12 cellular contexts compared by ENCODE assay signal in the genomic region with DNA sequence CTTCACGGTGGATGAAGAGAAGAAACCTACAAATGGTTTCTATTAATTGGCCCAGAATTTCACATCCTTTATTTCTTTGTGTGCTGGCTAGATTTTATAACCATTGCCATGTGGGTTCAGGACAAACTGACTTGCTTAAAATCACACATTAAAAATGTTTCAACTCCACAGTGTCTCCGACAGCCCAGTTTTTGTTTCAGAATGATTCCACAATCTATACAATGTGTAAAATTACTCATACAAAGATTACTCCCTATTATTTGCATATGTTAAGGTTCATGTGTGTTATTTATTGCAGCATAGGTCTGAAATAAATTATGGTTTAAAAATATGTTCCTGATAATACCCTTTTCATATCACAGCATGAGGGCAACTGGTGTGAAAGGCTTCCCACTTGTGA. TPM values are rescaled to one million over a fixed set of nuclear protein-coding genes. Genes with fewer than 3 reads are reported as not detected.
A peak's percentile ranks its signal among the peaks of the same experiment; 100 is the strongest.
DNase-seq lines count a peak whose midpoint lies in the region; ATAC-seq and FAIRE-seq lines count a peak whose summit lies in the region.
"Had no signal": no experiment of that assay in that cellular context is flagged by ENCODE, and none has a peak within 500 bp of the region (broad histone marks: within the 10 kb centered on the region; RNA-seq: fewer than 3 reads in every experiment).

No MANE protein-coding gene starts in this region.

- 36 to 49% (median 37%) methylated on average over 2 of the region's 2 CpGs for WGBS in small intestine, 3 donors

- no peak for FAIRE-seq in small intestine (lab: Jason Lieb, UNC)

- H3K4me1 ChIP-seq in small intestine (ENCODE audit: control insufficient read depth in 2 of 2, insufficient read depth in 1 of 2, low read depth in 1 of 2, low read length in 1 of 2), result no peaks in the 10 kb centered on the region

- ATAC-seq in GM18868 (IDR thresholded peaks at IDR 0.05; ENCODE audit: unreplicated experiment), result peak; percentile 88
- peak; percentile 80 for ATAC-seq in GM21526 (IDR thresholded peaks at IDR 0.05; ENCODE audit: low FRiP score, unreplicated experiment)
- ATAC-seq in HG02973 (IDR thresholded peaks at IDR 0.05; ENCODE audit: unreplicated experiment), result peak; percentile 94
- peak; percentile 82 for ATAC-seq in HG03520 (IDR thresholded peaks at IDR 0.05; ENCODE audit: unreplicated experiment)
- ATAC-seq: activated T-cell treated with anti-CD3 and anti-CD28 coated beads, Interleukin-2, amount 50 U/mL, for 4 hours; naive thymus-derived CD4-positive, alpha-beta T cell had no signal

- H3K4me3 ChIP-seq in small intestine (ENCODE audit: low read depth in 1 of 2, low read length in 2 of 2), result no peak overlapping the region
- H3K4me3 ChIP-seq: right lobe of liver had no signal

- no peaks in the 10 kb centered on the region for H3K9me3 ChIP-seq in small intestine (ENCODE audit: control insufficient read depth, low read depth)
- H3K9me3 ChIP-seq: right lobe of liver had no signal

- no peak for DNase-seq in COLO668 (lab: John Stamatoyannopoulos, UW; ENCODE audit: unreplicated experiment)
- no peak for DNase-seq in central memory CD4-positive, alpha-beta T cell
- DNase-seq in small intestine, result no peak
- no peak for DNase-seq in stimulated activated CD4-positive, alpha-beta T cell treated with anti-CD3 and anti-CD28 coated beads, Interleukin-2, amount 100 ng/mL, for 48 hours
- DNase-seq: activated CD4-positive, CD25-positive, alpha-beta regulatory T cell treated with anti-CD3 and anti-CD28 coated beads, Interleukin-2, amount 50 U/mL, for 72 hours; activated T-cell treated with anti-CD3 and anti-CD28 coated beads, Interleukin-2, amount 50 U/mL, for 4 hours; naive thymus-derived CD4-positive, alpha-beta T cell; right lobe of liver had no signal

- H3K36me3 ChIP-seq in small intestine (ENCODE audit: control insufficient read depth in 2 of 2, insufficient read depth in 2 of 2, low read length in 2 of 2), result no peaks in the 10 kb centered on the region
- H3K36me3 ChIP-seq: right lobe of liver had no signal

- no peak overlapping the region for H3K27ac ChIP-seq in small intestine (ENCODE audit: low read depth in 1 of 2, low read length in 1 of 2)

- H3K27me3 ChIP-seq in small intestine (ENCODE audit: control insufficient read depth in 2 of 2, insufficient read depth in 2 of 2, low read length in 2 of 2), result peaks cover 0 to 3% of the 10 kb centered on the region in 2 donors
- H3K27me3 ChIP-seq: right lobe of liver had no signal

RNA-seq across cellular contexts. Expression of gene DCHS2, which starts 20.6 kb away (rescaled TPM):
- under 1 TPM in 1 of 3 donors, not detected in 2; 0.10 TPM for polyA plus RNA-seq in small intestine
- polyA plus RNA-seq: naive thymus-derived CD4-positive, alpha-beta T cell had no signal
